In the genomic region with DNA sequence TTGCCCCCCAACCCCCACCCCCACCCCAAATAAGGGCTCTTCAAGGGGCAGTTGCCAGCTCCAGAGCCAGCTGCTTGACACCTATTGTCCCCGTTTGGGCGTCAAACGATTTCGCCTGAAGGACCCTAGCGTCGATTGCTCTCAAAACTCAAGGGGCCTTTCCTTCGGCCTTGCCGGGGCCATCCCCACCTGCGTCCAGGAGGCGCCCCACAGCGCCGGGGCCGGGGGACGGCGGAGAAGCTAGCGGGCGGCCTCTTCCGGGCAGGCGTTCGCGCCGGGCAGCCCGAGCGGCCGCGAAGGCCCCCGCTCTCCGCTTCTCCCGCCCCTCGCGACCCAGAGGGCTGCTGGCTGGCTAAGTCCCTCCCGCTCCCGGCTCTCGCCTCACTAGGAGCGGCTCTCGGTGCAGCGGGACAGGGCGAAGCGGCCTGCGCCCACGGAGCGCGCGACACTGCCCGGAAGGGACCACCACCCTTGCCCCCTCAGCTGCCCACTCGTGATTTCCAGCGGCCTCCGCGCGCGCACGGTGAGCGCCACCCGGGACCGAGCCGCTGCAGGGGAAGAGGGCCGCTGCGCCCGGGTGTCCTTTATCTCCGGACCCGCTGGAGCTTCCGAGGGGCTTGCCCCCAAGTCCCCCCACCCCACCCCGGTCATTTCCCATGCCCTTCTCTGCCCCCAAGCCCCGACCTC, we compare ENCODE assay signal across 8 cellular contexts. TPM values are rescaled to one million over a fixed set of nuclear protein-coding genes. Genes with fewer than 3 reads are reported as not detected.
DNase-seq lines count a peak whose midpoint lies in the region; ATAC-seq and TF ChIP-seq lines count a peak whose summit lies in the region.

TSS of gene CAPRIN1 (plus strand) at position 383 of the 687 bp plus-strand sequence. CDS start 690 bp downstream, outside the sequence.

- H4K20me1 ChIP-seq in mammary epithelial cell (ENCODE audit: insufficient read depth, low read length), result no peaks in the 10 kb centered on the region
- peaks cover 42% of the 10 kb centered on the region for H4K20me1 ChIP-seq in smooth muscle cell (ENCODE audit: low read depth)

- CTCF ChIA-PET in A673 (lab: Charles Lee), result interaction anchor here (0.6 to 1.2 kb wide), 3 partner anchors 55 to 64 kb away, joined by 3 to 5 read pairs (median 4); no protein-coding TSS in a partner anchor
- CTCF ChIA-PET in mammary epithelial cell (lab: Charles Lee; ENCODE audit: low non-redundant PET), result interaction anchor here (0.6 kb wide), 1 partner anchor 314 kb away, joined by 6 read pairs; no protein-coding TSS in a partner anchor

- no TSS peak for BruUV-seq in A673 (replicated peaks; lab: Mats Ljungman, UMichigan)
- no TSS peak for BruUV-seq in mammary epithelial cell (replicated peaks; lab: Mats Ljungman, UMichigan)

- H3K9ac ChIP-seq in mammary epithelial cell (ENCODE audit: insufficient read depth, low read length) (peak within 1 kb of the TSS; percentile 97), smooth muscle cell (ENCODE audit: low read depth) (peak within 1 kb of the TSS; percentile 100)

- peaks cover 23% of the 10 kb centered on the region for H3F3A ChIP-seq in smooth muscle cell (ENCODE audit: low read depth)

- peaks cover 44% of the 10 kb centered on the region for H3K79me2 ChIP-seq in mammary epithelial cell (ENCODE audit: insufficient read depth, low read length)
- H3K79me2 ChIP-seq in smooth muscle cell (ENCODE audit: low read depth), result peaks cover 43% of the 10 kb centered on the region

- POLR2A ChIA-PET in A673 (lab: Charles Lee; ENCODE audit: low non-redundant PET), result interaction anchor here (0.8 to 1.1 kb wide), 3 partner anchors 9 to 229 kb away, joined by 9 to 13 read pairs (median 10); partner anchors contain the start of gene NAT10

- H3K9me3 ChIP-seq in A673 (ENCODE audit: low read depth, low read length, poor library complexity, severe bottlenecking) (no peaks in the 10 kb centered on the region), mammary epithelial cell (replicated peaks; ENCODE audit: insufficient read depth, low read length) (no peaks in the 10 kb centered on the region), smooth muscle cell (replicated peaks; ENCODE audit: low read depth) (no peaks in the 10 kb centered on the region)

- WGBS in mammary epithelial cell (ENCODE audit: low coverage, missing lambda C conversion rate), result no CpG with 5 or more reads among the region's 64 CpGs
- 2% methylated on average over 50 of the region's 64 CpGs for WGBS in smooth muscle cell (ENCODE audit: low lambda C conversion rate)

- dilution Hi-C loops in mammary epithelial cell (cut with HindIII; ENCODE audit: low sequenced_read_pairs), result no loop called here

- H2AFZ ChIP-seq in mammary epithelial cell (ENCODE audit: low read depth, low read length), result peak within 1 kb of the TSS; percentile 92
- peak within 1 kb of the TSS; percentile 100 for H2AFZ ChIP-seq in smooth muscle cell (ENCODE audit: low read depth)

- H3K36me3 ChIP-seq in A673 (ENCODE audit: insufficient read depth, low read length, poor library complexity, severe bottlenecking) (peaks cover 43% of the 10 kb centered on the region), mammary epithelial cell (ENCODE audit: insufficient read depth, low read length) (peaks cover 16% of the 10 kb centered on the region), smooth muscle cell (ENCODE audit: low read depth) (no peaks in the 10 kb centered on the region)

- H3K4me3 ChIP-seq in A673 (ENCODE audit: low read depth, low read length, poor library complexity, severe bottlenecking), result peak within 1 kb of the TSS; percentile 71
- peak within 1 kb of the TSS; percentile 96 for H3K4me3 ChIP-seq in WI38 (ENCODE audit: low read depth, low read length)
- H3K4me3 ChIP-seq in mammary epithelial cell (replicated peaks in 1 of 3; ENCODE audit: insufficient read depth in 1 of 3, low read depth in 2 of 3, low read length in 3 of 3), result peak within 1 kb of the TSS; percentile 90 to 100 (median 99)
- peak within 1 kb of the TSS; percentile 86 for H3K4me3 ChIP-seq in smooth muscle cell

- H3K4me1 ChIP-seq in A673 (ENCODE audit: insufficient read depth, low read length, poor library complexity, severe bottlenecking) (peaks cover 61% of the 10 kb centered on the region), mammary epithelial cell (ENCODE audit: insufficient read depth, low read length) (peaks cover 10% of the 10 kb centered on the region), smooth muscle cell (ENCODE audit: low read depth) (peaks cover 38% of the 10 kb centered on the region)

- no peak for TF ChIP-seq CTCF in A673 (conservative IDR thresholded peaks at IDR 0.05; ENCODE audit: low read depth, low read length)
- TF ChIP-seq CTCF in WI38 (IDR thresholded peaks at IDR 0.05; ENCODE audit: low read depth, low read length), result no peak
- TF ChIP-seq CTCF in mammary epithelial cell (conservative IDR thresholded peaks at IDR 0.05 in 1 of 2, IDR thresholded peaks at IDR 0.05 in 1 of 2; ENCODE audit: extremely low read depth in 1 of 2, insufficient read depth in 1 of 2, low read depth in 1 of 2, low read length in 2 of 2), result no peak
- no peak for TF ChIP-seq CTCF in smooth muscle cell (IDR thresholded peaks at IDR 0.05; ENCODE audit: borderline replicate concordance, insufficient read depth, poor library complexity, severe bottlenecking)

- ATAC-seq in GM18907 (IDR thresholded peaks at IDR 0.05; ENCODE audit: unreplicated experiment) (peak; percentile 61), HG03159 (IDR thresholded peaks at IDR 0.05; ENCODE audit: unreplicated experiment) (peak; percentile 61)

- H3K27me3 ChIP-seq in A673 (replicated peaks; ENCODE audit: insufficient read depth, low read depth, low read length, poor library complexity) (no peaks in the 10 kb centered on the region), mammary epithelial cell (ENCODE audit: insufficient read depth, low read length) (no peaks in the 10 kb centered on the region), smooth muscle cell (ENCODE audit: low read depth) (no peaks in the 10 kb centered on the region)

- peak within 1 kb of the TSS; percentile 99 for H3K27ac ChIP-seq in A673 (ENCODE audit: low read depth, low read length, poor library complexity, severe bottlenecking)
- peak within 1 kb of the TSS; percentile 94 for H3K27ac ChIP-seq in mammary epithelial cell (ENCODE audit: insufficient read depth, low read depth, low read length)
- peak within 1 kb of the TSS; percentile 100 for H3K27ac ChIP-seq in smooth muscle cell (ENCODE audit: low read depth)

- intact Hi-C loops in A673 (cut with micrococcal nuclease; ENCODE audit: unreplicated experiment), result loop anchor here (1.0 kb wide), 1 partner anchor 307 kb away; the partner anchor contains the start of gene ABTB2
- intact Hi-C loops in mammary epithelial cell (cut with micrococcal nuclease), result loop anchor here (1.0 to 5.0 kb wide), 3 partner anchors 53 to 306 kb away; partner anchors contain the start of genes ABTB2 and NAT10

- H3K4me2 ChIP-seq in mammary epithelial cell (ENCODE audit: insufficient read depth, low read depth, low read length) (peak within 1 kb of the TSS; percentile 95), smooth muscle cell (peak within 1 kb of the TSS; percentile 89)

- in situ Hi-C loops in mammary epithelial cell (cut with MboI; ENCODE audit: low sequenced_read_pairs in 2 of 2), result no loop called here

- DNase-seq in A673 (ENCODE audit: low spot score) (peak; percentile 99), NCI-H2227 treated with DMSO at 0.1 percent for 48 hours (lab: John Stamatoyannopoulos, UW) (peak; percentile 88), mammary epithelial cell (peak; percentile 89), iPS-NIHi7 (ENCODE audit: extremely low spot score) (peak; percentile 86), smooth muscle cell (lab: John Stamatoyannopoulos, UW; ENCODE audit: unreplicated experiment) (peak; percentile 81)

RNA-seq across cellular contexts. Expression of gene CAPRIN1, which starts in this region (rescaled TPM):
- total RNA-seq in A673 (2021) (1,416 and 1,470 TPM in 2 replicates), mammary epithelial cell (100 to 1,000 TPM; 194 to 217 TPM), smooth muscle cell (215 and 219 TPM in 2 replicates)
- polyA plus RNA-seq in mammary epithelial cell (184 TPM), smooth muscle cell (93.9 and 96.7 TPM in 2 replicates)
- 258 TPM for polyA minus RNA-seq in mammary epithelial cell

Comparison
In these comparisons a context has a peak if more than half of its experiments do, and no peak if none do; other contexts are left out.
1. Peak in every context shown above with its lines: DNase-seq, ATAC-seq, H3K4me3 ChIP-seq and H3K27ac ChIP-seq.